ENCODE assay signal across 1 cellular context in the genomic region with DNA sequence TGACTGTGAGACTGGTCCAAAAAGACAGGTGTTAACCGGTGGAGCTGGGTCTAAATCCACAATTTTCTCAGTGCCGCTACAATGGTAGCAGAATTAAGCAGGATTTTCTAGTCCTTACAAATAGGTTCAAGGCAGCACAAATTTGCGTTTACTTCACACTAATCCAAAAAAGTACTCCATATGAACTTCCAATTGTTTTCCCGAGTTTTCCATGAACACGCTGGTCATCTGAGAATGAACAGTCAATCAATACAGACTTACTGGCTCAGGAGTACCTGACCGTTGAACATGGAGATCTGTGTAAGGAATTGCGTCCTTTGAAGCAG.
TF ChIP-seq lines count a peak whose summit lies in the region.

No MANE protein-coding gene starts in this region.

TF ChIP-seq in H1, 55 proteins besides CTCF, POLR2A, EP300 and RAD21 (continued from another document):
- TF ChIP-seq SRF (IDR thresholded peaks at IDR 0.05; ENCODE audit: low read depth, low read length) (no peak), RNF2 (IDR thresholded peaks at IDR 0.05; ENCODE audit: borderline replicate concordance, low read depth, low read length, missing control alignments, poor library complexity, severe bottlenecking) (no peak), YY1 (IDR thresholded peaks at IDR 0.05; ENCODE audit: low read depth, low read length) (no peak), GABPA (IDR thresholded peaks at IDR 0.05; ENCODE audit: borderline replicate concordance, insufficient read depth, low read length) (no peak)
